15 cellular contexts compared by ENCODE assay signal in the genomic region with DNA sequence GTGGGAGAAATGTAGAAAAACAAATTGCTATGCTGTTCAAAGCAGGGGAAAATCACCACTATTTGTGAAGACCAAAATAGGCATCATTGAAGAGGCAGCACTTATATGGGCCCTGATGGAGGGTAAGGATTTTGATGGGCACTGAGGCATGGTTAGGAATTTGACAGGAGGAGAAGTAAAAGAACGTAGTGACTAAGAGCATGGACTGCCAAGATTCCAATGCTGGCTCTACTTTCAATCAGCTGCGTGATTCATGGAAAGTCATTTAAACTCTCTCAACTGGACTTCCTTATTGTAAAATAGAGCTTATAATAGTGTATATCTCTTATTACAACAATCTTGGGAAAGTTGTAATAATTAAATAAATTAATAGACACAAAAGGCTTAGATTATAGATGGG.
DNase-seq lines count a peak whose midpoint lies in the region; FAIRE-seq and TF ChIP-seq lines count a peak whose summit lies in the region.
"Had no signal": no experiment of that assay in that cellular context is flagged by ENCODE, and none has a peak within 500 bp of the region (broad histone marks: within the 10 kb centered on the region; RNA-seq: fewer than 3 reads in every experiment).

No MANE protein-coding gene starts in this region.

- no peaks in the 10 kb centered on the region for H3K9me3 Mint-ChIP-seq in astrocyte (ENCODE audit: unreplicated experiment)
- no peaks in the 10 kb centered on the region for H3K9me3 Mint-ChIP-seq in Caco-2 (ENCODE audit: unreplicated experiment)
- H3K9me3 Mint-ChIP-seq: central memory CD8-positive, alpha-beta T cell; naive thymus-derived CD8-positive, alpha-beta T cell had no signal

- H3K27ac Mint-ChIP-seq in astrocyte (ENCODE audit: unreplicated experiment), result no peak overlapping the region
- no peak overlapping the region for H3K27ac Mint-ChIP-seq in Caco-2 (ENCODE audit: unreplicated experiment)
- H3K27ac Mint-ChIP-seq: activated CD8-positive, alpha-beta memory T cell treated with anti-CD3 and anti-CD28 coated beads, Interleukin-2, amount 10 ng/mL, durations not matched to agents 7 days and 5 days; naive thymus-derived CD8-positive, alpha-beta T cell had no signal

- POLR2A ChIA-PET in Caco-2 (lab: Charles Lee), result no interaction called here

- H3K36me3 ChIP-seq in astrocyte (ENCODE audit: insufficient read depth, low read length) (no peaks in the 10 kb centered on the region), Caco-2 (ENCODE audit: control insufficient read depth, insufficient read depth, low read length) (no peaks in the 10 kb centered on the region)
- H3K36me3 ChIP-seq: tibial artery had no signal

- H2AFZ ChIP-seq in astrocyte (ENCODE audit: low read depth, low read length), result no peak overlapping the region

- H3K4me3 Mint-ChIP-seq in astrocyte (ENCODE audit: unreplicated experiment) (no peak overlapping the region), Caco-2 (ENCODE audit: unreplicated experiment) (no peak overlapping the region)
- H3K4me3 Mint-ChIP-seq: activated CD8-positive, alpha-beta memory T cell treated with anti-CD3 and anti-CD28 coated beads, Interleukin-2, amount 10 ng/mL, durations not matched to agents 7 days and 5 days; central memory CD8-positive, alpha-beta T cell; naive thymus-derived CD8-positive, alpha-beta T cell had no signal

- no peak overlapping the region for H3K4me2 ChIP-seq in astrocyte (ENCODE audit: low read length)

- FAIRE-seq in astrocyte (lab: Jason Lieb, UNC), result peak; percentile 65
- FAIRE-seq: endothelial cell of umbilical vein had no signal

- intact Hi-C loops in Caco-2 (cut with micrococcal nuclease; ENCODE audit: unreplicated experiment), result loop anchor here (5.0 kb wide), 1 partner anchor 141 kb away; no protein-coding TSS in a partner anchor

- H3K27ac ChIP-seq in astrocyte (ENCODE audit: low read depth, low read length), result no peak overlapping the region
- H3K27ac ChIP-seq: tibial artery had no signal

- no peaks in the 10 kb centered on the region for H3K9me3 ChIP-seq in astrocyte (ENCODE audit: insufficient read depth, low read depth, low read length)
- no peaks in the 10 kb centered on the region for H3K9me3 ChIP-seq in Caco-2
- H3K9me3 ChIP-seq: tibial artery had no signal

- H4K20me1 ChIP-seq in astrocyte (ENCODE audit: insufficient read depth, low read length), result no peaks in the 10 kb centered on the region

- CTCF ChIA-PET in Caco-2 (lab: Charles Lee), result no interaction called here

- H3K27me3 Mint-ChIP-seq in astrocyte (ENCODE audit: low read depth, unreplicated experiment), result peaks cover 10% of the 10 kb centered on the region
- H3K27me3 Mint-ChIP-seq in Caco-2 (ENCODE audit: insufficient read depth, unreplicated experiment), result no peaks in the 10 kb centered on the region
- H3K27me3 Mint-ChIP-seq: central memory CD8-positive, alpha-beta T cell had no signal

- H3K4me1 Mint-ChIP-seq in astrocyte (ENCODE audit: low read depth, unreplicated experiment) (no peaks in the 10 kb centered on the region), Caco-2 (ENCODE audit: low read depth, unreplicated experiment) (no peaks in the 10 kb centered on the region)
- H3K4me1 Mint-ChIP-seq: activated CD8-positive, alpha-beta memory T cell treated with anti-CD3 and anti-CD28 coated beads, Interleukin-2, amount 10 ng/mL, durations not matched to agents 7 days and 5 days; central memory CD8-positive, alpha-beta T cell; naive thymus-derived CD8-positive, alpha-beta T cell had no signal

- H3K36me3 Mint-ChIP-seq in astrocyte (ENCODE audit: low read depth, unreplicated experiment), result no peaks in the 10 kb centered on the region
- no peaks in the 10 kb centered on the region for H3K36me3 Mint-ChIP-seq in Caco-2 (ENCODE audit: insufficient read depth, unreplicated experiment)
- H3K36me3 Mint-ChIP-seq: activated CD8-positive, alpha-beta memory T cell treated with anti-CD3 and anti-CD28 coated beads, Interleukin-2, amount 10 ng/mL, durations not matched to agents 7 days and 5 days; naive thymus-derived CD8-positive, alpha-beta T cell had no signal

- H3K27me3 ChIP-seq in astrocyte (ENCODE audit: insufficient read depth, low read length) (no peaks in the 10 kb centered on the region), Caco-2 (replicated peaks; ENCODE audit: control insufficient read depth, insufficient read depth, low read length) (no peaks in the 10 kb centered on the region)
- H3K27me3 ChIP-seq: tibial artery had no signal

- H3K4me1 ChIP-seq in astrocyte (ENCODE audit: insufficient read depth, low read length) (peaks cover 3% of the 10 kb centered on the region), Caco-2 (no peaks in the 10 kb centered on the region)

- H3K4me3 ChIP-seq in astrocyte (ENCODE audit: insufficient read depth, low read depth, low read length) (no peak overlapping the region), foreskin fibroblast (ENCODE audit: low read depth in 1 of 2, low read length in 2 of 2) (no peak overlapping the region), Caco-2 (ENCODE audit: low read depth, low read length) (no peak overlapping the region)
- H3K4me3 ChIP-seq: tibial artery had no signal

- H3K9ac ChIP-seq in astrocyte (ENCODE audit: low read length), result no peak overlapping the region

- H3K79me2 ChIP-seq in astrocyte (ENCODE audit: insufficient read depth, low read length), result no peaks in the 10 kb centered on the region

- no peak for TF ChIP-seq CTCF in astrocyte (IDR thresholded peaks at IDR 0.05; ENCODE audit: insufficient read depth, low read depth, low read length)
- no peak for TF ChIP-seq CTCF in foreskin fibroblast (IDR thresholded peaks at IDR 0.05; ENCODE audit: low read depth, low read length)
- TF ChIP-seq CTCF in Caco-2 (IDR thresholded peaks at IDR 0.05; ENCODE audit: insufficient read depth in 1 of 2, low read depth in 1 of 2, low read length in 1 of 2, severe bottlenecking in 1 of 2, unreplicated experiment in 1 of 2), result no peak

- BruUV-seq in Caco-2 (replicated peaks; lab: Mats Ljungman, UMichigan), result no TSS peak

- DNase-seq in HS-27A (ENCODE audit: low read depth) (peak; percentile 74), astrocyte (ENCODE audit: low read depth) (peak; percentile 88), foreskin fibroblast (peak; percentile 41 to 66), Caco-2 (no peak)
- no peak for DNase-seq in activated CD4-positive, alpha-beta T cell treated with anti-CD3 and anti-CD28 coated beads, Interleukin-2, amount 50 U/mL, for 1 hour
- DNase-seq in stimulated activated CD4-positive, alpha-beta T cell treated with anti-CD3 and anti-CD28 coated beads, Interleukin-4, amount 100 ng/mL, for 4 hours, result no peak
- DNase-seq in activated CD4-positive, CD25-positive, alpha-beta regulatory T cell treated with anti-CD3 and anti-CD28 coated beads, Interleukin-2, amount 50 U/mL, for 72 hours, result no peak
- DNase-seq: activated CD8-positive, alpha-beta memory T cell treated with anti-CD3 and anti-CD28 coated beads, Interleukin-2, amount 10 ng/mL, durations not matched to agents 7 days and 5 days; activated naive CD4-positive, alpha-beta T cell treated with Interleukin-2 at 50 U/mL for 16 hours; GF-D8; naive thymus-derived CD8-positive, alpha-beta T cell; NCI-H2227 treated with DMSO at 0.1 percent for 48 hours; tibial artery had no signal

Comparison
In these comparisons a context has a peak if more than half of its experiments do, and no peak if none do; other contexts are left out.
1. DNase-seq: peak in HS-27A (single experiment), astrocyte (single experiment) and foreskin fibroblast (2 of 2); none in Caco-2 (0 of 2), activated CD4-positive, alpha-beta T cell treated with anti-CD3 and anti-CD28 coated beads, Interleukin-2, amount 50 U/mL, for 1 hour (single experiment), stimulated activated CD4-positive, alpha-beta T cell treated with anti-CD3 and anti-CD28 coated beads, Interleukin-4, amount 100 ng/mL, for 4 hours (0 of 2) and activated CD4-positive, CD25-positive, alpha-beta regulatory T cell treated with anti-CD3 and anti-CD28 coated beads, Interleukin-2, amount 50 U/mL, for 72 hours (single experiment).